Comparison of ENCODE assay signal across 8 cellular contexts in the genomic region with DNA sequence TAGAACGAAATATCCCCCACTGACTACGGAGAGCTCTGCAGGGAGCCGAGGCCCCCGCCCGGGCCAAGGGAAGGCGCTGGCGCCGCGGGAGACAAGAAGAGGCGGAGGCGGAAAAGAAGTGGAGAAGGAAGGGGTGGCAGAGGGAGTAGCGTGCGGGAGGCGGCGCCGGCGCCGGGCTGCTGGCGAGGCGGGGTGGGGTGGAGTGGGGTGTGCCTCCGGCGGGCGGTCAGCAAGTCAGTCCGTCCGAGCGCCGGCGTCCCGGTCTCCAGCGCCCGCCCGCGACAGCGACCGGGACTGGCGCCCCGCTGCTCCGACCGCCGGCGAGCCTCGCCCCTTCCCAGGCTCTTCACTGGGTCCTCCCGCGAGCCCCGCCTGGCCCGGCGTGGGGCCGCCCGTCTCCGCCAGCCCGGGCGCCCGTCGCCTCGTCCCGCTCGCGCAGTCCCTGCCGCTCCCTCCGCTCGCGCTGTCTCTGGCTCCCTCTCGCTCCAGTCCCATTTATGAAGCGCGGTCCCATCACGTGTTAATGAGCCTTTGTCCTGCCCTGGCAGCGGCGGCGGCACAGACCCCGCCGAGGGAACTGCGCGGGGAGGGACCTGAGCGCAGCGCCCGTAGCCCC. TPM values are rescaled to one million over a fixed set of nuclear protein-coding genes. Genes with fewer than 3 reads are reported as not detected.
DNase-seq lines count a peak whose midpoint lies in the region; ATAC-seq and TF ChIP-seq lines count a peak whose summit lies in the region.

A gene (minus strand): TSS at position 471 of the 616 bp plus-strand sequence. CDS start 21,073 bp downstream, outside the sequence.

- H3K9me3 ChIP-seq in cardiac muscle cell (ENCODE audit: low read depth), result no peaks in the 10 kb centered on the region

- peaks cover 68% of the 10 kb centered on the region for H3K27me3 Mint-ChIP-seq in activated T-helper 17 cell treated with anti-CD3 and anti-CD28 coated beads, Interleukin-2, amount 50 U/mL, for 72 hours

- intact Hi-C loops in posterior vena cava (cut with DNase I), result no loop called here

- H3K36me3 Mint-ChIP-seq in activated T-helper 17 cell treated with anti-CD3 and anti-CD28 coated beads, Interleukin-2, amount 50 U/mL, for 72 hours (ENCODE audit: low read depth), result no peaks in the 10 kb centered on the region

- peaks cover 9% of the 10 kb centered on the region for H3K4me1 Mint-ChIP-seq in activated T-helper 17 cell treated with anti-CD3 and anti-CD28 coated beads, Interleukin-2, amount 50 U/mL, for 72 hours

- peak within 1 kb of the TSS; percentile 67 for H3K4me3 Mint-ChIP-seq in activated T-helper 17 cell treated with anti-CD3 and anti-CD28 coated beads, Interleukin-2, amount 50 U/mL, for 72 hours

- peaks cover 82% of the 10 kb centered on the region for H3K27me3 ChIP-seq in cardiac muscle cell

- no peak for TF ChIP-seq CTCF in cardiac muscle cell (IDR thresholded peaks at IDR 0.05; ENCODE audit: low read depth, low read length)

- no peaks in the 10 kb centered on the region for H3K36me3 ChIP-seq in cardiac muscle cell

- no peaks in the 10 kb centered on the region for H3K9me3 Mint-ChIP-seq in activated T-helper 17 cell treated with anti-CD3 and anti-CD28 coated beads, Interleukin-2, amount 50 U/mL, for 72 hours

- peak within 1 kb of the TSS; percentile 36 for H3K4me3 ChIP-seq in cardiac muscle cell

- H3K4me1 ChIP-seq in cardiac muscle cell (ENCODE audit: low read depth), result no peaks in the 10 kb centered on the region

- no peak within 1 kb of the TSS for H3K27ac ChIP-seq in cardiac muscle cell

- no peak within 1 kb of the TSS for H3K27ac Mint-ChIP-seq in activated T-helper 17 cell treated with anti-CD3 and anti-CD28 coated beads, Interleukin-2, amount 50 U/mL, for 72 hours

- ATAC-seq in HG02623 (IDR thresholded peaks at IDR 0.05; ENCODE audit: unreplicated experiment), result peak; percentile 53
- peak; percentile 44 for ATAC-seq in activated T-helper 17 cell treated with anti-CD3 and anti-CD28 coated beads, Interleukin-2, amount 50 U/mL, for 72 hours (replicated peaks)
- ATAC-seq in HG03469 (IDR thresholded peaks at IDR 0.05; ENCODE audit: unreplicated experiment), result no peak

- DNase-seq in stimulated activated CD4-positive, alpha-beta T cell treated with anti-CD3 and anti-CD28 coated beads, Interleukin-4, amount 100 ng/mL, for 1 hour, result peak; percentile 3
- no peak for DNase-seq in stimulated activated CD4-positive, alpha-beta T cell treated with anti-CD3 and anti-CD28 coated beads, Interleukin-4, amount 100 ng/mL, for 4 hours
- peak; percentile 35 for DNase-seq in NCI-H2029 (lab: John Stamatoyannopoulos, UW)
- peak; percentile 52 to 68 for DNase-seq in cardiac muscle cell (ENCODE audit: low read depth in 1 of 2, low spot score in 1 of 2)
- DNase-seq in posterior vena cava (ENCODE audit: low spot score), result peak; percentile 86

RNA-seq across cellular contexts. Expression of the gene that starts here (rescaled TPM):
- under 1 TPM in 1 of 2 donors, not detected in 1; 0.24 TPM for total RNA-seq in activated T-helper 17 cell treated with anti-CD3 and anti-CD28 coated beads, Interleukin-2, amount 50 U/mL, for 72 hours
- total RNA-seq in cardiac muscle cell, result 0.28 and 0.39 TPM in 2 replicates
- 0.69 and 0.97 TPM in 2 replicates for polyA plus RNA-seq in cardiac muscle cell
- total RNA-seq in posterior vena cava, result 10 to 100 TPM; 11.1 to 21.7 TPM

Comparison
In these comparisons a context has a peak if more than half of its experiments do, and no peak if none do; other contexts are left out.
1. DNase-seq: peak in stimulated activated CD4-positive, alpha-beta T cell treated with anti-CD3 and anti-CD28 coated beads, Interleukin-4, amount 100 ng/mL, for 1 hour (single experiment), NCI-H2029 (single experiment) and posterior vena cava (single experiment); none in stimulated activated CD4-positive, alpha-beta T cell treated with anti-CD3 and anti-CD28 coated beads, Interleukin-4, amount 100 ng/mL, for 4 hours (0 of 2).
2. Peak in ATAC-seq in activated T-helper 17 cell treated with anti-CD3 and anti-CD28 coated beads, Interleukin-2, amount 50 U/mL, for 72 hours; RNA of the gene not detected or under 1 TPM.
3. Peak in DNase-seq and H3K4me3 ChIP-seq in cardiac muscle cell; RNA of the gene not detected or under 1 TPM.